In the genomic region with DNA sequence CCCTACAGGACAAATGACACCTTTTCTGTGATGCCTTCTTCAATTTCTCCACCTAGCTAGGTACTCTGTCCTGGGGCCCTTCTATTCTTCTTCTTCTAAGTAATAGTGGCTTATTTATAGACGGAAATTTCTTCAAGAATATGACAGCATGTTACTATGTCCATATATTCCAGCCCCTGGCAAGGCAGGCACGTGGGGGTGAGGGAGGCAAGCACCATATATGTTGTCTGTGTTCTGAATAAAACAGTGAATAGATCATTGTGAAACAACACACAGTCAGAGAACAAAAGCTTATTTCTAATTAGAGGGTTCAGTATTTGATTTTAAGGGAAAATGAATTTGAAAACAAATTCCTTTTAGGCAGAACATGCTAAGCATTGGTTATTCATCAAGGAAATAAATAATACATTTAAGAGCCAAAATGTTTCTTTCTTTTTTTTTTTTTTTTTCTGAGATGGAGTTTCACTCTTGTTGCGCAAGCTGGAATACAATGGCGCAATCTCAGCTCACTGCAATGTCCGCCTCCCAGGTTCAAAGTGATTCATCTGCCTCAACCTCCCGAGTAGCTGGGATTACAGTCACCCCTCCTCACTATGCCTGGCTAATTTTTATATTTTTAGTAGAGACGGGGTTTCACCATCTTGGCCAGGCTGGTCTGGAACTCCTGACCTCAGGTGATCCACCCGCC, we compare ENCODE assay signal across 13 cellular contexts. TPM values are rescaled to one million over a fixed set of nuclear protein-coding genes. Genes with fewer than 3 reads are reported as not detected.
DNase-seq lines count a peak whose midpoint lies in the region; ATAC-seq, FAIRE-seq and TF ChIP-seq lines count a peak whose summit lies in the region.
"Had no signal": no experiment of that assay in that cellular context is flagged by ENCODE, and none has a peak within 500 bp of the region (broad histone marks: within the 10 kb centered on the region; RNA-seq: fewer than 3 reads in every experiment).

No MANE protein-coding gene starts in this region.

- BruUV-seq in OCI-LY7 (replicated peaks; lab: Mats Ljungman, UMichigan), result TSS peak; percentile 5
- no TSS peak for BruUV-seq in endothelial cell of umbilical vein (replicated peaks; lab: Mats Ljungman, UMichigan)

- POLR2A ChIA-PET in OCI-LY7 (lab: Charles Lee) (interaction anchor here (0.6 to 1.0 kb wide), 7 partner anchors 9 to 706 kb away, joined by 3 to 5 read pairs (median 3); no protein-coding TSS in a partner anchor), endothelial cell of umbilical vein (lab: Charles Lee) (no interaction called here)

- no peak for TF ChIP-seq POLR2A in endothelial cell of umbilical vein (IDR thresholded peaks at IDR 0.05; ENCODE audit: low read depth, low read length)

- ATAC-seq in activated T-cell treated with anti-CD3 and anti-CD28 coated beads, Interleukin-2, amount 50 U/mL, for 4 hours, result no peak

- CTCF ChIA-PET in OCI-LY7 (lab: Charles Lee; ENCODE audit: unreplicated experiment) (no interaction called here), endothelial cell of umbilical vein (lab: Charles Lee) (no interaction called here)

- H3K27me3 Mint-ChIP-seq in activated T-cell treated with anti-CD3 and anti-CD28 coated beads, Interleukin-2, amount 50 U/mL, for 4 hours (ENCODE audit: low read depth), result no peaks in the 10 kb centered on the region

- H3K9me2 ChIP-seq in OCI-LY7 (ENCODE audit: insufficient read depth, low read length), result no peaks in the 10 kb centered on the region

- H3K36me3 ChIP-seq in OCI-LY7 (ENCODE audit: insufficient read depth, low read length) (peaks cover 81% of the 10 kb centered on the region), endothelial cell of umbilical vein (ENCODE audit: control insufficient read depth in 2 of 2, extremely low read depth in 1 of 2, insufficient read depth in 2 of 2, low read length in 2 of 2) (peaks cover 14 to 20% of the 10 kb centered on the region in 2 experiments), BE2C (peaks cover 6% of the 10 kb centered on the region; the same call in 1 of the 2 replicates)

- H2AFZ ChIP-seq in OCI-LY7 (ENCODE audit: low read length) (no peak overlapping the region), endothelial cell of umbilical vein (ENCODE audit: low read depth, low read length) (no peak overlapping the region)

- H3K4me1 Mint-ChIP-seq in activated T-cell treated with anti-CD3 and anti-CD28 coated beads, Interleukin-2, amount 50 U/mL, for 4 hours (ENCODE audit: low read depth), result peaks cover 26% of the 10 kb centered on the region

- no peak for FAIRE-seq in endothelial cell of umbilical vein (lab: Jason Lieb, UNC)
- FAIRE-seq: HTR-8/SVneo had no signal

- H3K4me2 ChIP-seq in OCI-LY7 (ENCODE audit: low read length) (no peak overlapping the region), endothelial cell of umbilical vein (ENCODE audit: insufficient read depth, low read length) (no peak overlapping the region)

- H3K27me3 ChIP-seq in endothelial cell of umbilical vein (ENCODE audit: control insufficient read depth in 2 of 2, insufficient read depth in 2 of 2, low read length in 2 of 2), result no peaks in the 10 kb centered on the region
- no peaks in the 10 kb centered on the region for H3K27me3 ChIP-seq in BE2C

- no peak overlapping the region for H3K4me3 Mint-ChIP-seq in activated T-cell treated with anti-CD3 and anti-CD28 coated beads, Interleukin-2, amount 50 U/mL, for 4 hours
- H3K4me3 Mint-ChIP-seq: activated T-helper 1 cell treated with anti-CD3 and anti-CD28 coated beads, Interleukin-12 subunit alpha, Interleukin-12 subunit beta, Interleukin-2, Interleukin-4 antibody, amounts not matched to agents 30 ng/mL and 10 ng/mL and 1 ng/mL, durations not matched to agents 14 hours and 24 hours and 36 hours had no signal

- H3K36me3 Mint-ChIP-seq in activated T-cell treated with anti-CD3 and anti-CD28 coated beads, Interleukin-2, amount 50 U/mL, for 4 hours (ENCODE audit: insufficient read depth), result peaks cover 50% of the 10 kb centered on the region

- no peaks in the 10 kb centered on the region for H4K20me1 ChIP-seq in OCI-LY7 (ENCODE audit: insufficient read depth, low read length)
- no peaks in the 10 kb centered on the region for H4K20me1 ChIP-seq in endothelial cell of umbilical vein (replicated peaks; ENCODE audit: control insufficient read depth, extremely low read depth, insufficient read depth, low read length)

- intact Hi-C loops in OCI-LY7 (cut with micrococcal nuclease; ENCODE audit: unreplicated experiment), result no loop called here
- intact Hi-C loops in endothelial cell of umbilical vein (cut with micrococcal nuclease), result loop anchor here (5.0 kb wide), 2 partner anchors 362 to 577 kb away; a partner anchor contains a TSS

- H3K4me1 ChIP-seq in OCI-LY7 (ENCODE audit: insufficient read depth, low read length, poor library complexity, severe bottlenecking), result peaks cover 12% of the 10 kb centered on the region
- H3K4me1 ChIP-seq in endothelial cell of umbilical vein (ENCODE audit: control insufficient read depth, extremely low read depth, insufficient read depth, low read length), result peaks cover 31% of the 10 kb centered on the region
- H3K4me1 ChIP-seq in BE2C, result no peaks in the 10 kb centered on the region

- H3K9me3 ChIP-seq in OCI-LY7 (ENCODE audit: low read length) (no peaks in the 10 kb centered on the region), endothelial cell of umbilical vein (replicated peaks; ENCODE audit: control insufficient read depth, insufficient read depth, low read length) (no peaks in the 10 kb centered on the region), BE2C (no peaks in the 10 kb centered on the region)

- H3K79me2 ChIP-seq in OCI-LY7 (ENCODE audit: insufficient read depth, low read depth, low read length), result no peaks in the 10 kb centered on the region; the same call in 1 of the 2 replicates
- peaks cover 4% of the 10 kb centered on the region for H3K79me2 ChIP-seq in endothelial cell of umbilical vein (ENCODE audit: control insufficient read depth, insufficient read depth, low read length)

- no peaks in the 10 kb centered on the region for H3K9me3 Mint-ChIP-seq in activated T-cell treated with anti-CD3 and anti-CD28 coated beads, Interleukin-2, amount 50 U/mL, for 4 hours
- H3K9me3 Mint-ChIP-seq: activated T-helper 1 cell treated with anti-CD3 and anti-CD28 coated beads, Interleukin-12 subunit alpha, Interleukin-12 subunit beta, Interleukin-2, Interleukin-4 antibody, amounts not matched to agents 30 ng/mL and 10 ng/mL and 1 ng/mL, durations not matched to agents 14 hours and 24 hours and 36 hours had no signal

- dilution Hi-C loops in endothelial cell of umbilical vein (cut with MboI; ENCODE audit: extremely low pct_ligation_motif_present, low sequenced_read_pairs), result no loop called here

- no peaks in the 10 kb centered on the region for H3K9me1 ChIP-seq in endothelial cell of umbilical vein (replicated peaks; ENCODE audit: control insufficient read depth, extremely low read depth, insufficient read depth, low read length)

- DNase-seq in EH (ENCODE audit: low read depth) (peak; percentile 66), OCI-LY7 (ENCODE audit: low spot score) (no peak), endothelial cell of umbilical vein (ENCODE audit: low read depth, low spot score) (no peak), non-pigmented ciliary epithelial cell (ENCODE audit: low read depth) (peak; percentile 38), NCI-H1417 treated with DMSO at 0.1 percent for 48 hours (lab: John Stamatoyannopoulos, UW) (no peak), BE2C (no peak), KG1 (lab: John Stamatoyannopoulos, UW) (no peak)
- DNase-seq in activated T-cell treated with anti-CD3 and anti-CD28 coated beads, Interleukin-2, amount 50 U/mL, for 4 hours, result no peak
- DNase-seq: hypothalamus, NCI-H2081 treated with DMSO at 0.1 percent for 48 hours had no signal

- H3K4me3 ChIP-seq in OCI-LY7 (ENCODE audit: low read depth, low read length, poor library complexity, severe bottlenecking) (no peak overlapping the region), endothelial cell of umbilical vein (replicated peaks in 1 of 3; ENCODE audit: insufficient read depth in 1 of 3, low read depth in 1 of 3, low read length in 3 of 3) (no peak overlapping the region), BE2C (ENCODE audit: low read depth, low read length) (no peak overlapping the region)

- no peak overlapping the region for H3K9ac ChIP-seq in endothelial cell of umbilical vein (replicated peaks; ENCODE audit: extremely low read depth, insufficient read depth, low read length)

- H3K27ac ChIP-seq in OCI-LY7 (ENCODE audit: low read depth, low read length, poor library complexity, severe bottlenecking), result no peak overlapping the region
- H3K27ac ChIP-seq in endothelial cell of umbilical vein (ENCODE audit: insufficient read depth, low read depth, low read length), result peak overlapping the region; percentile 98

- no peak for TF ChIP-seq CTCF in OCI-LY7 (conservative IDR thresholded peaks at IDR 0.05; ENCODE audit: low read length)
- no peak for TF ChIP-seq CTCF in endothelial cell of umbilical vein (IDR thresholded peaks at IDR 0.05; ENCODE audit: extremely low read depth in 1 of 2, insufficient read depth in 1 of 2, low read depth in 1 of 2, low read length in 2 of 2)
- no peak for TF ChIP-seq CTCF in BE2C (IDR thresholded peaks at IDR 0.05; ENCODE audit: low read depth, low read length)

RNA-seq across cellular contexts. Expression of a gene that starts 6.2 kb away (rescaled TPM):
- total RNA-seq in OCI-LY7 (2014; rRNA removed; shearing (Covaris generic)), result 14.0 and 25.0 TPM in 2 replicates
- total RNA-seq in OCI-LY7 (2022) (36.2 and 38.4 TPM in 2 replicates), endothelial cell of umbilical vein (75.3 and 81.2 TPM in 2 replicates)
- 22.5 and 22.6 TPM in 2 replicates for polyA plus RNA-seq in endothelial cell of umbilical vein
- polyA plus RNA-seq in endothelial cell of umbilical vein (2011; cell fraction: cytosol; rRNA removed), result 10.6 and 12.2 TPM in 2 replicates
- 6.7 and 10.0 TPM in 2 replicates for polyA plus RNA-seq in endothelial cell of umbilical vein (2011; cell fraction: nucleus; rRNA removed)
- 58.9 and 90.7 TPM in 2 replicates for polyA plus RNA-seq in endothelial cell of umbilical vein (2012)
- polyA minus RNA-seq in endothelial cell of umbilical vein, result 2.9 and 4.2 TPM in 2 replicates
- polyA minus RNA-seq in endothelial cell of umbilical vein (2011; cell fraction: cytosol; rRNA and poly(A)+ RNA removed), result 0.72 TPM
- polyA minus RNA-seq in endothelial cell of umbilical vein (2011; cell fraction: nucleus; rRNA and poly(A)+ RNA removed), result 1.9 and 2.3 TPM in 2 replicates
- total RNA-seq in activated T-cell treated with anti-CD3 and anti-CD28 coated beads, Interleukin-2, amount 50 U/mL, for 4 hours, result 10 to 100 TPM in 2 of 3 donors, 1 to 10 TPM in 1; 1.7 to 16.4 (median 14.3) TPM
- 55.5 TPM for polyA plus RNA-seq in BE2C (2012; ENCODE audit: insufficient read depth, insufficient read length, low read depth)

RNA-seq across cellular contexts. Expression of a gene that starts 32.5 kb away (rescaled TPM):
- not detected in 2 replicates for total RNA-seq in OCI-LY7 (2014; rRNA removed; shearing (Covaris generic))
- not detected in 2 replicates for total RNA-seq in OCI-LY7 (2022)
- not detected in 2 replicates for total RNA-seq in endothelial cell of umbilical vein
- not detected in 2 replicates for polyA plus RNA-seq in endothelial cell of umbilical vein
- polyA plus RNA-seq in endothelial cell of umbilical vein (2011; cell fraction: cytosol; rRNA removed), result not detected in 2 replicates
- polyA plus RNA-seq in endothelial cell of umbilical vein (2011; cell fraction: nucleus; rRNA removed), result not detected in 2 replicates
- not detected in 2 replicates for polyA plus RNA-seq in endothelial cell of umbilical vein (2012)
- polyA minus RNA-seq in endothelial cell of umbilical vein, result not detected in 2 replicates
- not detected for polyA minus RNA-seq in endothelial cell of umbilical vein (2011; cell fraction: cytosol; rRNA and poly(A)+ RNA removed)
- not detected in 2 replicates for polyA minus RNA-seq in endothelial cell of umbilical vein (2011; cell fraction: nucleus; rRNA and poly(A)+ RNA removed)
- total RNA-seq in activated T-cell treated with anti-CD3 and anti-CD28 coated beads, Interleukin-2, amount 50 U/mL, for 4 hours, result not detected
- polyA plus RNA-seq in BE2C (2012; ENCODE audit: insufficient read depth, insufficient read length, low read depth), result not detected
- total RNA-seq: activated T-helper 1 cell treated with anti-CD3 and anti-CD28 coated beads, Interleukin-12 subunit alpha, Interleukin-12 subunit beta, Interleukin-2, Interleukin-4 antibody, amounts not matched to agents 30 ng/mL and 10 ng/mL and 1 ng/mL, durations not matched to agents 14 hours and 24 hours and 36 hours; chondrocyte had no signal

Comparison
In these comparisons a context has a peak if more than half of its experiments do, and no peak if none do; other contexts are left out.
1. DNase-seq: peak in EH (single experiment) and non-pigmented ciliary epithelial cell (single experiment); none in OCI-LY7 (single experiment), endothelial cell of umbilical vein (single experiment), NCI-H1417 treated with DMSO at 0.1 percent for 48 hours (single experiment), activated T-cell treated with anti-CD3 and anti-CD28 coated beads, Interleukin-2, amount 50 U/mL, for 4 hours (single experiment), BE2C (single experiment) and KG1 (single experiment).